Comparison of ENCODE assay signal across 8 cellular contexts in genomic region chr9:38227061-38227540, GRCh38.
DNase-seq lines count a peak whose midpoint lies in the region; ATAC-seq and TF ChIP-seq lines count a peak whose summit lies in the region.

No MANE protein-coding gene starts in this region.

- peaks cover 5% of the 10 kb centered on the region; the same call in 1 of the 2 replicates for H3F3A ChIP-seq in MM.1S (ENCODE audit: insufficient read depth, low read length)

- H3K9me3 ChIP-seq in MM.1S (replicated peaks; ENCODE audit: insufficient read depth, low read length) (no peaks in the 10 kb centered on the region), RWPE2 (ENCODE audit: severe bottlenecking) (no peaks in the 10 kb centered on the region), heart right ventricle (no peaks in the 10 kb centered on the region)

- intact Hi-C loops in heart right ventricle (cut with DNase I), result no loop called here

- H3K27me3 ChIP-seq in MM.1S (replicated peaks; ENCODE audit: insufficient read depth, low read length) (no peaks in the 10 kb centered on the region), RWPE2 (ENCODE audit: insufficient read depth, poor library complexity, severe bottlenecking) (no peaks in the 10 kb centered on the region), heart right ventricle (peaks cover 0 to 32% (median 8%) of the 10 kb centered on the region in 7 donors)

- H3K9ac ChIP-seq in MM.1S (ENCODE audit: low read length), result peak overlapping the region; percentile 28; the same call in 1 of the 2 replicates

- TF ChIP-seq CTCF in MM.1S (IDR thresholded peaks at IDR 0.05; ENCODE audit: low read length), result no peak
- no peak for TF ChIP-seq CTCF in RWPE2 (IDR thresholded peaks at IDR 0.05; ENCODE audit: poor library complexity, severe bottlenecking)
- TF ChIP-seq CTCF in heart right ventricle (IDR thresholded peaks at IDR 0.05), result no peak

- H3K79me2 ChIP-seq in MM.1S (ENCODE audit: low read length), result no peaks in the 10 kb centered on the region

- DNase-seq in AG20443 (ENCODE audit: low spot score), result peak; percentile 55
- peak; percentile 87 for DNase-seq in MM.1S
- DNase-seq in RWPE2 (ENCODE audit: low spot score), result peak; percentile 87
- peak; percentile 9 for DNase-seq in activated T-helper 9 cell treated with anti-CD3 and anti-CD28 coated beads, Interleukin-2, amount 50 U/mL, for 16 hours (ENCODE audit: low read depth)
- DNase-seq in heart right ventricle, result peak; percentile 26 to 27
- DNase-seq in smooth muscle cell of the brain vasculature (ENCODE audit: low read depth, low spot score), result peak; percentile 31
- no peak for DNase-seq in cerebellar cortex (ENCODE audit: low spot score)

- WGBS in heart right ventricle, 2 donors, result 5 to 6% methylated on average over 11 to 12 of the region's 12 CpGs

- peak overlapping the region; percentile 63; the same call in 1 of the 2 replicates for H3K4me2 ChIP-seq in MM.1S (ENCODE audit: low read depth, low read length)

- H3K9me2 ChIP-seq in MM.1S (replicated peaks; ENCODE audit: insufficient read depth, low read length), result no peaks in the 10 kb centered on the region

- H4K20me1 ChIP-seq in MM.1S (ENCODE audit: insufficient read depth, low read length), result no peaks in the 10 kb centered on the region

- H3K4me1 ChIP-seq in MM.1S (ENCODE audit: low read length) (no peaks in the 10 kb centered on the region; the same call in 1 of the 2 replicates), RWPE2 (ENCODE audit: insufficient read depth, poor library complexity, severe bottlenecking) (peaks cover 4% of the 10 kb centered on the region), heart right ventricle (peaks cover 0 to 14% (median 0%) of the 10 kb centered on the region in 9 donors)

- peak overlapping the region; percentile 98 for H2AFZ ChIP-seq in MM.1S (ENCODE audit: low read length)

- ATAC-seq in GM19372 (IDR thresholded peaks at IDR 0.05; ENCODE audit: low read depth, unreplicated experiment) (peak; percentile 72), RWPE2 (ENCODE audit: low read depth) (peak; percentile 96), heart right ventricle (peak in 6 of 8 donors; percentile 22 to 68 (median 48))

- H3K36me3 ChIP-seq in MM.1S (replicated peaks; ENCODE audit: insufficient read depth, low read length) (no peaks in the 10 kb centered on the region), RWPE2 (ENCODE audit: low read depth) (no peaks in the 10 kb centered on the region), heart right ventricle (no peaks in the 10 kb centered on the region)

- H3K27ac ChIP-seq in MM.1S (ENCODE audit: low read length) (no peak overlapping the region), RWPE2 (ENCODE audit: poor library complexity, severe bottlenecking) (no peak overlapping the region), heart right ventricle (no peak overlapping the region)

- H3K4me3 ChIP-seq in MM.1S (ENCODE audit: low read length) (peak overlapping the region; percentile 61), RWPE2 (ENCODE audit: severe bottlenecking) (no peak overlapping the region), heart right ventricle (no peak overlapping the region)
